17 cellular contexts compared by ENCODE assay signal in the genomic region with DNA sequence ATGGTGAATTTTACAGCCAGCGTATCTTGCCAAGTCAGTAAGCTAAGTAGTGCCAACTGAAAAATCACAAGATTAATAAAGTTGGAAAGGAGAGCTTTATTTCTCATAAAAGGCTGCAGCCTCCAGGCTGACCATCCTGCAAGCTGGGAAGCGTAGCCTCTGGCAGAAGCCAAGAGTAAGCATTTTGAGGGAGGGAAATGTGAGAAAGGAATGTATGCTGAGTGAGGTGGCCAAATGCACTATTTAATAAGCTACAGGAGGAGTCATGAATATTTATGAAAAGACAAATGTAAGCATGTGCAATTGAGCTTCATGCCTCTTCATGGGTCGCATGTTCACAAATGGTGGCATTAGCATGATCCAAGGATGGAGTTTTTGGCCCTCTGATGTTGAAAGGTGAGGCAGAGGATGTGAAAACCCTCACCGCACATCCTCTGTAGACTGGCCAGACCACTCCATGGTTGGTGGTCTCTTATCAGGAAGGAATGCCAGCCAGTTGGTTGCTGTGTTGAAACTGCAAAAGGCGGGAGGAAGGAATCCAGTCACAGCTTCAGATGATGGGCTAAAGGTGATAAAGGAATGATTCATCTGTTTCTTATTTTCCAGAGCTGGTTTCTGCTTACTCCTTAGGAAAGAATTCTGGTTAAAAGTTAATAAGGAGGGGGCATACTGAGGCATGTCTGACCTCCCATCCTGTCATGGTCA. TPM values are rescaled to one million over a fixed set of nuclear protein-coding genes. Genes with fewer than 3 reads are reported as not detected.
DNase-seq lines count a peak whose midpoint lies in the region; ATAC-seq, FAIRE-seq and TF ChIP-seq lines count a peak whose summit lies in the region.
"Had no signal": no experiment of that assay in that cellular context is flagged by ENCODE, and none has a peak within 500 bp of the region (broad histone marks: within the 10 kb centered on the region; RNA-seq: fewer than 3 reads in every experiment).

No MANE protein-coding gene starts in this region.

- FAIRE-seq in HTR-8/SVneo (lab: Jason Lieb, UNC): peak; percentile 82

- no peaks in the 10 kb centered on the region for H3K4me1 Mint-ChIP-seq in activated T-helper 1 cell treated with anti-CD3 and anti-CD28 coated beads, Interleukin-12 subunit alpha, Interleukin-12 subunit beta, Interleukin-2, Interleukin-4 antibody, amounts not matched to agents 30 ng/mL and 10 ng/mL and 1 ng/mL, durations not matched to agents 14 hours and 24 hours and 36 hours (ENCODE audit: low read depth)
- H3K4me1 Mint-ChIP-seq in CD8-positive, alpha-beta T cell (ENCODE audit: low read depth): peaks cover 5% of the 10 kb centered on the region
- H3K4me1 Mint-ChIP-seq: stimulated activated effector memory CD8-positive, alpha-beta T cell treated with anti-CD3 and anti-CD28 coated beads, Interleukin-12 subunit alpha, Interleukin-12 subunit beta, amount 100 ng/mL, for 72 hours had no signal

- no peak for TF ChIP-seq EP300 in tibial nerve (IDR thresholded peaks at IDR 0.05)

- no peak overlapping the region for H3K27ac Mint-ChIP-seq in activated T-helper 1 cell treated with anti-CD3 and anti-CD28 coated beads, Interleukin-12 subunit alpha, Interleukin-12 subunit beta, Interleukin-2, Interleukin-4 antibody, amounts not matched to agents 30 ng/mL and 10 ng/mL and 1 ng/mL, durations not matched to agents 14 hours and 24 hours and 36 hours
- no peak overlapping the region for H3K27ac Mint-ChIP-seq in CD8-positive, alpha-beta T cell
- H3K27ac Mint-ChIP-seq: stimulated activated effector memory CD8-positive, alpha-beta T cell treated with anti-CD3 and anti-CD28 coated beads, Interleukin-12 subunit alpha, Interleukin-12 subunit beta, amount 100 ng/mL, for 72 hours had no signal

- CTCF ChIA-PET in BJ (lab: Yijun Ruan, JAX): interaction anchor here (0.9 to 1.8 kb wide), 6 partner anchors 11 to 504 kb away, joined by 3 to 6 read pairs (median 4); no protein-coding TSS in a partner anchor
- CTCF ChIA-PET in CD8-positive, alpha-beta T cell (lab: Charles Lee): no interaction called here

- 79 to 87% methylated on average over 5 of the region's 5 CpGs for WGBS in tibial nerve, 2 donors

- no peak overlapping the region for H3K4me3 ChIP-seq in BJ (ENCODE audit: low read depth, low read length)
- H3K4me3 ChIP-seq in astrocyte of the spinal cord (ENCODE audit: low read depth, low read length): no peak overlapping the region
- no peak overlapping the region for H3K4me3 ChIP-seq in kidney epithelial cell (ENCODE audit: low read depth, low read length)
- no peak overlapping the region for H3K4me3 ChIP-seq in CD8-positive, alpha-beta T cell (ENCODE audit: low read depth, low read length)
- H3K4me3 ChIP-seq in tibial nerve: no peak overlapping the region
- H3K4me3 ChIP-seq: upper lobe of left lung had no signal

- H3K4me3 Mint-ChIP-seq in activated T-helper 1 cell treated with anti-CD3 and anti-CD28 coated beads, Interleukin-12 subunit alpha, Interleukin-12 subunit beta, Interleukin-2, Interleukin-4 antibody, amounts not matched to agents 30 ng/mL and 10 ng/mL and 1 ng/mL, durations not matched to agents 14 hours and 24 hours and 36 hours: no peak overlapping the region
- H3K4me3 Mint-ChIP-seq in CD8-positive, alpha-beta T cell: no peak overlapping the region
- H3K4me3 Mint-ChIP-seq: stimulated activated effector memory CD8-positive, alpha-beta T cell treated with anti-CD3 and anti-CD28 coated beads, Interleukin-12 subunit alpha, Interleukin-12 subunit beta, amount 100 ng/mL, for 72 hours had no signal

- in situ Hi-C loops in astrocyte of the spinal cord (cut with HindIII; ENCODE audit: low sequenced_read_pairs): no loop called here

- H3K9me3 ChIP-seq in CD8-positive, alpha-beta T cell (ENCODE audit: low read length): no peaks in the 10 kb centered on the region
- peaks cover 0 to 8% (median 0%) of the 10 kb centered on the region in 4 donors for H3K9me3 ChIP-seq in tibial nerve
- H3K9me3 ChIP-seq: BE2C, upper lobe of left lung had no signal

- POLR2A ChIA-PET in BJ (lab: Charles Lee): no interaction called here
- POLR2A ChIA-PET in CD8-positive, alpha-beta T cell (lab: Charles Lee): no interaction called here

- DNase-seq in BJ (ENCODE audit: low read depth) (peak; percentile 75), HTR-8/SVneo (ENCODE audit: insufficient read length, low spot score) (peak; percentile 52), astrocyte of the spinal cord (ENCODE audit: low read depth, low spot score) (peak; percentile 17), kidney epithelial cell (ENCODE audit: low read depth) (peak; percentile 79), NCI-H1092 treated with DMSO at 0.1 percent for 48 hours (lab: John Stamatoyannopoulos, UW) (no peak), tibial nerve (ENCODE audit: low spot score in 2 of 2) (no peak)
- no peak for DNase-seq in activated T-helper 1 cell treated with anti-CD3 and anti-CD28 coated beads, Interleukin-12 subunit alpha, Interleukin-12 subunit beta, Interleukin-2, Interleukin-4 antibody, amounts not matched to agents 30 ng/mL and 10 ng/mL and 1 ng/mL, durations not matched to agents 14 hours and 24 hours and 36 hours (ENCODE audit: low spot score)
- no peak for DNase-seq in CD8-positive, alpha-beta T cell
- DNase-seq: activated effector memory CD4-positive, alpha-beta T cell treated with anti-CD3 and anti-CD28 coated beads, Interleukin-2, amount 50 U/mL, for 16 hours; BE2C; NCI-H1694 treated with DMSO at 0.1 percent for 48 hours; NCI-H524; upper lobe of left lung had no signal

- intact Hi-C loops in activated T-helper 1 cell treated with anti-CD3 and anti-CD28 coated beads, Interleukin-12 subunit alpha, Interleukin-12 subunit beta, Interleukin-2, Interleukin-4 antibody, amounts not matched to agents 30 ng/mL and 10 ng/mL and 1 ng/mL, durations not matched to agents 14 hours and 24 hours and 36 hours (cut with micrococcal nuclease): no loop called here
- intact Hi-C loops in CD8-positive, alpha-beta T cell (cut with DNase I, micrococcal nuclease): no loop called here

- H3K36me3 Mint-ChIP-seq in activated T-helper 1 cell treated with anti-CD3 and anti-CD28 coated beads, Interleukin-12 subunit alpha, Interleukin-12 subunit beta, Interleukin-2, Interleukin-4 antibody, amounts not matched to agents 30 ng/mL and 10 ng/mL and 1 ng/mL, durations not matched to agents 14 hours and 24 hours and 36 hours (ENCODE audit: low read depth): no peaks in the 10 kb centered on the region
- H3K36me3 Mint-ChIP-seq in CD8-positive, alpha-beta T cell: no peaks in the 10 kb centered on the region
- H3K36me3 Mint-ChIP-seq: stimulated activated effector memory CD8-positive, alpha-beta T cell treated with anti-CD3 and anti-CD28 coated beads, Interleukin-12 subunit alpha, Interleukin-12 subunit beta, amount 100 ng/mL, for 72 hours had no signal

- TF ChIP-seq CTCF in BJ (IDR thresholded peaks at IDR 0.05; ENCODE audit: insufficient read depth, low read depth, low read length): no peak
- no peak for TF ChIP-seq CTCF in astrocyte of the spinal cord (IDR thresholded peaks at IDR 0.05; ENCODE audit: low read depth, low read length)
- no peak for TF ChIP-seq CTCF in kidney epithelial cell (IDR thresholded peaks at IDR 0.05; ENCODE audit: insufficient read depth, low read length, poor library complexity, severe bottlenecking)
- no peak for TF ChIP-seq CTCF in CD8-positive, alpha-beta T cell (IDR thresholded peaks at IDR 0.05)
- no peak for TF ChIP-seq CTCF in tibial nerve (IDR thresholded peaks at IDR 0.05)

- H3K27me3 Mint-ChIP-seq in activated T-helper 1 cell treated with anti-CD3 and anti-CD28 coated beads, Interleukin-12 subunit alpha, Interleukin-12 subunit beta, Interleukin-2, Interleukin-4 antibody, amounts not matched to agents 30 ng/mL and 10 ng/mL and 1 ng/mL, durations not matched to agents 14 hours and 24 hours and 36 hours (ENCODE audit: insufficient read depth): peaks cover 12% of the 10 kb centered on the region
- no peaks in the 10 kb centered on the region for H3K27me3 Mint-ChIP-seq in CD8-positive, alpha-beta T cell (ENCODE audit: low read depth)

- H3K9me3 Mint-ChIP-seq in activated T-helper 1 cell treated with anti-CD3 and anti-CD28 coated beads, Interleukin-12 subunit alpha, Interleukin-12 subunit beta, Interleukin-2, Interleukin-4 antibody, amounts not matched to agents 30 ng/mL and 10 ng/mL and 1 ng/mL, durations not matched to agents 14 hours and 24 hours and 36 hours: no peaks in the 10 kb centered on the region
- H3K9me3 Mint-ChIP-seq in CD8-positive, alpha-beta T cell: no peaks in the 10 kb centered on the region
- H3K9me3 Mint-ChIP-seq: stimulated activated effector memory CD8-positive, alpha-beta T cell treated with anti-CD3 and anti-CD28 coated beads, Interleukin-12 subunit alpha, Interleukin-12 subunit beta, amount 100 ng/mL, for 72 hours had no signal

- no peak overlapping the region for H3K27ac ChIP-seq in CD8-positive, alpha-beta T cell (ENCODE audit: low read depth, low read length)
- H3K27ac ChIP-seq in tibial nerve: no peak overlapping the region
- H3K27ac ChIP-seq: HL-60, upper lobe of left lung had no signal

- no peak for TF ChIP-seq POLR2A in tibial nerve (IDR thresholded peaks at IDR 0.05)

- no peaks in the 10 kb centered on the region for H3K27me3 ChIP-seq in BJ (ENCODE audit: control insufficient read depth, insufficient read depth, low read length)
- no peaks in the 10 kb centered on the region for H3K27me3 ChIP-seq in kidney epithelial cell (ENCODE audit: control insufficient read depth, insufficient read depth, low read length)
- no peaks in the 10 kb centered on the region for H3K27me3 ChIP-seq in CD8-positive, alpha-beta T cell (ENCODE audit: insufficient read depth, low read length)
- H3K27me3 ChIP-seq in tibial nerve: no peaks in the 10 kb centered on the region
- H3K27me3 ChIP-seq: upper lobe of left lung had no signal

- H3K4me1 ChIP-seq in CD8-positive, alpha-beta T cell (ENCODE audit: insufficient read depth, low read length): no peaks in the 10 kb centered on the region
- H3K4me1 ChIP-seq in tibial nerve: no peaks in the 10 kb centered on the region
- H3K4me1 ChIP-seq: BE2C, upper lobe of left lung had no signal

- H3K36me3 ChIP-seq in BJ (ENCODE audit: control insufficient read depth, insufficient read depth, low read length) (no peaks in the 10 kb centered on the region), kidney epithelial cell (ENCODE audit: control insufficient read depth, insufficient read depth, low read length) (no peaks in the 10 kb centered on the region), tibial nerve (no peaks in the 10 kb centered on the region)
- H3K36me3 ChIP-seq in CD8-positive, alpha-beta T cell (ENCODE audit: insufficient read depth, low read length): no peaks in the 10 kb centered on the region
- H3K36me3 ChIP-seq: BE2C, upper lobe of left lung had no signal

- ATAC-seq in CD8-positive, alpha-beta T cell: no peak
- ATAC-seq: stimulated activated effector memory CD8-positive, alpha-beta T cell treated with anti-CD3 and anti-CD28 coated beads, Interleukin-12 subunit alpha, Interleukin-12 subunit beta, amount 100 ng/mL, for 72 hours had no signal

RNA-seq across cellular contexts. Expression of gene KRT33B, which starts 9.2 kb away (rescaled TPM):
- polyA plus RNA-seq in BJ (2011; rRNA removed): 1.2 and 1.8 TPM in 2 replicates
- polyA minus RNA-seq in BJ (2011; rRNA and poly(A)+ RNA removed): 2.1 and 2.3 TPM in 2 replicates
- total RNA-seq in kidney epithelial cell: 0.17 TPM in 1 of 2 replicates, not detected in the other
- not detected in 2 replicates for total RNA-seq in activated T-helper 1 cell treated with anti-CD3 and anti-CD28 coated beads, Interleukin-12 subunit alpha, Interleukin-12 subunit beta, Interleukin-2, Interleukin-4 antibody, amounts not matched to agents 30 ng/mL and 10 ng/mL and 1 ng/mL, durations not matched to agents 14 hours and 24 hours and 36 hours
- total RNA-seq in CD8-positive, alpha-beta T cell: not detected
- not detected for total RNA-seq in tibial nerve
- total RNA-seq: mononuclear cell, skeletal muscle tissue, upper lobe of left lung had no signal

RNA-seq across cellular contexts. Expression of gene KRT33A, which starts 9.8 kb away (rescaled TPM):
- polyA plus RNA-seq in BJ (2011; rRNA removed): not detected in 2 replicates
- not detected in 2 replicates for polyA minus RNA-seq in BJ (2011; rRNA and poly(A)+ RNA removed)
- total RNA-seq in kidney epithelial cell: not detected in 2 replicates
- total RNA-seq in activated T-helper 1 cell treated with anti-CD3 and anti-CD28 coated beads, Interleukin-12 subunit alpha, Interleukin-12 subunit beta, Interleukin-2, Interleukin-4 antibody, amounts not matched to agents 30 ng/mL and 10 ng/mL and 1 ng/mL, durations not matched to agents 14 hours and 24 hours and 36 hours: not detected in 2 replicates
- total RNA-seq in CD8-positive, alpha-beta T cell: not detected
- not detected for total RNA-seq in tibial nerve
- total RNA-seq: mononuclear cell, skeletal muscle tissue, upper lobe of left lung had no signal

RNA-seq across cellular contexts. Expression of gene KRT34, which starts 21.7 kb away (rescaled TPM):
- 151 and 156 TPM in 2 replicates for polyA plus RNA-seq in BJ (2011; rRNA removed)
- polyA minus RNA-seq in BJ (2011; rRNA and poly(A)+ RNA removed): 52.7 and 88.2 TPM in 2 replicates
- 2.5 and 5.5 TPM in 2 replicates for total RNA-seq in kidney epithelial cell
- not detected in 2 replicates for total RNA-seq in activated T-helper 1 cell treated with anti-CD3 and anti-CD28 coated beads, Interleukin-12 subunit alpha, Interleukin-12 subunit beta, Interleukin-2, Interleukin-4 antibody, amounts not matched to agents 30 ng/mL and 10 ng/mL and 1 ng/mL, durations not matched to agents 14 hours and 24 hours and 36 hours
- not detected for total RNA-seq in CD8-positive, alpha-beta T cell
- total RNA-seq in tibial nerve: not detected
- total RNA-seq: skeletal muscle tissue, upper lobe of left lung had no signal

RNA-seq across cellular contexts. Expression of gene KRT31, which starts 37.0 kb away (rescaled TPM):
- 0.11 TPM in 1 of 2 replicates, not detected in the other for polyA plus RNA-seq in BJ (2011; rRNA removed)
- polyA minus RNA-seq in BJ (2011; rRNA and poly(A)+ RNA removed): not detected in 2 replicates
- total RNA-seq in kidney epithelial cell (not detected in 2 replicates), tibial nerve (not detected)
- total RNA-seq in activated T-helper 1 cell treated with anti-CD3 and anti-CD28 coated beads, Interleukin-12 subunit alpha, Interleukin-12 subunit beta, Interleukin-2, Interleukin-4 antibody, amounts not matched to agents 30 ng/mL and 10 ng/mL and 1 ng/mL, durations not matched to agents 14 hours and 24 hours and 36 hours: not detected in 2 replicates
- total RNA-seq in CD8-positive, alpha-beta T cell: not detected
- total RNA-seq: mononuclear cell, upper lobe of left lung had no signal

RNA-seq across cellular contexts. Expression of gene KRTAP17-1, which starts 44.9 kb away (rescaled TPM):
- polyA plus RNA-seq in BJ (2011; rRNA removed): not detected in 2 replicates
- polyA minus RNA-seq in BJ (2011; rRNA and poly(A)+ RNA removed): not detected in 2 replicates
- not detected in 2 replicates for total RNA-seq in kidney epithelial cell
- not detected in 2 replicates for total RNA-seq in activated T-helper 1 cell treated with anti-CD3 and anti-CD28 coated beads, Interleukin-12 subunit alpha, Interleukin-12 subunit beta, Interleukin-2, Interleukin-4 antibody, amounts not matched to agents 30 ng/mL and 10 ng/mL and 1 ng/mL, durations not matched to agents 14 hours and 24 hours and 36 hours
- not detected for total RNA-seq in CD8-positive, alpha-beta T cell
- total RNA-seq in tibial nerve: not detected
- total RNA-seq: mononuclear cell, skeletal muscle tissue, upper lobe of left lung had no signal

Comparison
In these comparisons a context has a peak if more than half of its experiments do, and no peak if none do; other contexts are left out.
1. DNase-seq: peak in BJ (single experiment), HTR-8/SVneo (single experiment), astrocyte of the spinal cord (single experiment) and kidney epithelial cell (single experiment); none in activated T-helper 1 cell treated with anti-CD3 and anti-CD28 coated beads, Interleukin-12 subunit alpha, Interleukin-12 subunit beta, Interleukin-2, Interleukin-4 antibody, amounts not matched to agents 30 ng/mL and 10 ng/mL and 1 ng/mL, durations not matched to agents 14 hours and 24 hours and 36 hours (single experiment), NCI-H1092 treated with DMSO at 0.1 percent for 48 hours (single experiment), CD8-positive, alpha-beta T cell (0 of 7) and tibial nerve (0 of 2).